In the genomic region with DNA sequence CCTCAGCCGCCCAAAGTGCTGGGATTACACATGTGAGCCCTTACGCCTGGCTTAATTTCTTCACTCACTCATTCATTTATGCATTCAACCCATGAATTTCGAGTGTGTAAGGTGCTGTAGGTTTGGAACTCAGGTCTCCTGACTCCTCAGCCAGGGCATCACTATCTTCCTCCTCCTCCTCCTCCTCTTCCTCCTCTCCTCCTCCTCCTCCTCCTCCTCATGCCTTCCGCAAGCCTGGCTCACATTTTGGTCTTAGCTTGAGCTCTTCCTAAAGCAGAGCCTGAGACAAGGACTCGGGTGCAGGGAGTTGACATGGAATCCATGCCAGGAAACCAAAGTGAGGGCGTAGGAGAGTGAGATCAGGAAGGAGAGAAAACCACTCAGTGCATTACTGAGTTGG, we compare ENCODE assay signal across 1 cellular context.
TF ChIP-seq lines count a peak whose summit lies in the region.

No MANE protein-coding gene starts in this region.

TF ChIP-seq in GM23338, 12 proteins besides CTCF, POLR2A, EP300 and RAD21 (continued from another document):
- TF ChIP-seq, protein P1, sequence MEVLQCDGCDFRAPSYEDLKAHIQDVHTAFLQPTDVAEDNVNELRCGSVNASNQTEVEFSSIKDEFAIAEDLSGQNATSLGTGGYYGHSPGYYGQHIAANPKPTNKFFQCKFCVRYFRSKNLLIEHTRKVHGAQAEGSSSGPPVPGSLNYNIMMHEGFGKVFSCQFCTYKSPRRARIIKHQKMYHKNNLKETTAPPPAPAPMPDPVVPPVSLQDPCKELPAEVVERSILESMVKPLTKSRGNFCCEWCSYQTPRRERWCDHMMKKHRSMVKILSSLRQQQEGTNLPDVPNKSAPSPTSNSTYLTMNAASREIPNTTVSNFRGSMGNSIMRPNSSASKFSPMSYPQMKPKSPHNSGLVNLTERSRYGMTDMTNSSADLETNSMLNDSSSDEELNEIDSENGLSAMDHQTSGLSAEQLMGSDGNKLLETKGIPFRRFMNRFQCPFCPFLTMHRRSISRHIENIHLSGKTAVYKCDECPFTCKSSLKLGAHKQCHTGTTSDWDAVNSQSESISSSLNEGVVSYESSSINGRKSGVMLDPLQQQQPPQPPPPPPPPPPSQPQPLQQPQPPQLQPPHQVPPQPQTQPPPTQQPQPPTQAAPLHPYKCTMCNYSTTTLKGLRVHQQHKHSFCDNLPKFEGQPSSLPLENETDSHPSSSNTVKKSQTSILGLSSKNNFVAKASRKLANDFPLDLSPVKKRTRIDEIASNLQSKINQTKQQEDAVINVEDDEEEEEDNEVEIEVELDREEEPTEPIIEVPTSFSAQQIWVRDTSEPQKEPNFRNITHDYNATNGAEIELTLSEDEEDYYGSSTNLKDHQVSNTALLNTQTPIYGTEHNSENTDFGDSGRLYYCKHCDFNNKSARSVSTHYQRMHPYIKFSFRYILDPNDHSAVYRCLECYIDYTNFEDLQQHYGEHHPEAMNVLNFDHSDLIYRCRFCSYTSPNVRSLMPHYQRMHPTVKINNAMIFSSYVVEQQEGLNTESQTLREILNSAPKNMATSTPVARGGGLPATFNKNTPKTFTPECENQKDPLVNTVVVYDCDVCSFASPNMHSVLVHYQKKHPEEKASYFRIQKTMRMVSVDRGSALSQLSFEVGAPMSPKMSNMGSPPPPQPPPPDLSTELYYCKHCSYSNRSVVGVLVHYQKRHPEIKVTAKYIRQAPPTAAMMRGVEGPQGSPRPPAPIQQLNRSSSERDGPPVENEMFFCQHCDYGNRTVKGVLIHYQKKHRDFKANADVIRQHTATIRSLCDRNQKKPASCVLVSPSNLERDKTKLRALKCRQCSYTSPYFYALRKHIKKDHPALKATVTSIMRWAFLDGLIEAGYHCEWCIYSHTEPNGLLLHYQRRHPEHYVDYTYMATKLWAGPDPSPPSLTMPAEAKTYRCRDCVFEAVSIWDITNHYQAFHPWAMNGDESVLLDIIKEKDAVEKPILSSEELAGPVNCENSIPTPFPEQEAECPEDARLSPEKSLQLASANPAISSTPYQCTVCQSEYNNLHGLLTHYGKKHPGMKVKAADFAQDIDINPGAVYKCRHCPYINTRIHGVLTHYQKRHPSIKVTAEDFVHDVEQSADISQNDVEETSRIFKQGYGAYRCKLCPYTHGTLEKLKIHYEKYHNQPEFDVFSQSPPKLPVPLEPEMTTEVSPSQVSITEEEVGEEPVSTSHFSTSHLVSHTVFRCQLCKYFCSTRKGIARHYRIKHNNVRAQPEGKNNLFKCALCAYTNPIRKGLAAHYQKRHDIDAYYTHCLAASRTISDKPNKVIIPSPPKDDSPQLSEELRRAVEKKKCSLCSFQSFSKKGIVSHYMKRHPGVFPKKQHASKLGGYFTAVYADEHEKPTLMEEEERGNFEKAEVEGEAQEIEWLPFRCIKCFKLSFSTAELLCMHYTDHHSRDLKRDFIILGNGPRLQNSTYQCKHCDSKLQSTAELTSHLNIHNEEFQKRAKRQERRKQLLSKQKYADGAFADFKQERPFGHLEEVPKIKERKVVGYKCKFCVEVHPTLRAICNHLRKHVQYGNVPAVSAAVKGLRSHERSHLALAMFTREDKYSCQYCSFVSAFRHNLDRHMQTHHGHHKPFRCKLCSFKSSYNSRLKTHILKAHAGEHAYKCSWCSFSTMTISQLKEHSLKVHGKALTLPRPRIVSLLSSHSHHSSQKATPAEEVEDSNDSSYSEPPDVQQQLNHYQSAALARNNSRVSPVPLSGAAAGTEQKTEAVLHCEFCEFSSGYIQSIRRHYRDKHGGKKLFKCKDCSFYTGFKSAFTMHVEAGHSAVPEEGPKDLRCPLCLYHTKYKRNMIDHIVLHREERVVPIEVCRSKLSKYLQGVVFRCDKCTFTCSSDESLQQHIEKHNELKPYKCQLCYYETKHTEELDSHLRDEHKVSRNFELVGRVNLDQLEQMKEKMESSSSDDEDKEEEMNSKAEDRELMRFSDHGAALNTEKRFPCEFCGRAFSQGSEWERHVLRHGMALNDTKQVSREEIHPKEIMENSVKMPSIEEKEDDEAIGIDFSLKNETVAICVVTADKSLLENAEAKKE (CRISPR knock-in tag; IDR thresholded peaks at IDR 0.05), result no peak
- TF ChIP-seq POLR2AphosphoS5 (IDR thresholded peaks at IDR 0.05; ENCODE audit: low read depth) (no peak), ZNF331 (CRISPR knock-in tag; IDR thresholded peaks at IDR 0.05; ENCODE audit: low read depth) (no peak)
- TF ChIP-seq, protein P2, sequence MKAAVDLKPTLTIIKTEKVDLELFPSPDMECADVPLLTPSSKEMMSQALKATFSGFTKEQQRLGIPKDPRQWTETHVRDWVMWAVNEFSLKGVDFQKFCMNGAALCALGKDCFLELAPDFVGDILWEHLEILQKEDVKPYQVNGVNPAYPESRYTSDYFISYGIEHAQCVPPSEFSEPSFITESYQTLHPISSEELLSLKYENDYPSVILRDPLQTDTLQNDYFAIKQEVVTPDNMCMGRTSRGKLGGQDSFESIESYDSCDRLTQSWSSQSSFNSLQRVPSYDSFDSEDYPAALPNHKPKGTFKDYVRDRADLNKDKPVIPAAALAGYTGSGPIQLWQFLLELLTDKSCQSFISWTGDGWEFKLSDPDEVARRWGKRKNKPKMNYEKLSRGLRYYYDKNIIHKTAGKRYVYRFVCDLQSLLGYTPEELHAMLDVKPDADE (IDR thresholded peaks at IDR 0.05), result no peak
